16 cellular contexts compared by ENCODE assay signal in the genomic region with DNA sequence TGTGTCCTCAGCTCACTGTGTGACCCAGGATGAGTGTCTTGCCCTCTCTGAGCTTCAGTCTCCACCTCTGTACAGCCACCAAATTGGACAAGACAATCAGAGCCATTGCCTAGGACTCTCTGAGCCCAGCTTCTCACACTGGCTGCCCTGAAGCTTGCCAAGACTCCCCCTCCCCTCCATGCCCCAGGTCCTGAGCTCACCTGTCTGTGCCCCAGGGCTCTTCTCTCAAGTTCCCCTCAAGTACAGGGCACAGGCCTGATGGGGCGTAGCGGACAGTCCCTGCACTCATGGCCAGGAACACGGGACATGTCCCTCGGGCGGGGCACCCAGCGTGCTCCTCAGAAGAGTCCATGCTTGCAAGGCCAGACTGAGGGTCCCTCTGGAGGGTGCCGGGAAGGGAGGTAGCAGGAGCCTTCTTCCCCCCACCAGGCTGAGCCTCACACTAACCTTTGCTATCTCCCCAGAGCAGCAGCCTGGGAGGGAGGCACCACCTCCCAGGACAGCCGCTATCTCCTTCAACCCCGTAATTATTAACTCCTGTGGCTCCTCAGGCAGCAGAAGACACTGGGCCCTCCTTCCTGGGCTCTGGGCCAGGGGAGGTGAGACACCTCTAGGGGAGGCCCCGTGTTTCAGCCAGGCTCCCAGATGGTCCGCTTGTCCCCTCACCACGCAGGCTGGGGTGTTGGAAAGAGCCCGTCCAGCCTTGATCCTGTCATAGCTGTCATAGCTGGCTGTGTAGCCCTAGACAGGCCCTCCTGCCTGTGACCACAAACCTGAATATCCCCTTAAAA. TPM values are rescaled to one million over a fixed set of nuclear protein-coding genes. Genes with fewer than 3 reads are reported as not detected.
DNase-seq lines count a peak whose midpoint lies in the region; ATAC-seq, FAIRE-seq and TF ChIP-seq lines count a peak whose summit lies in the region.
"Had no signal": no experiment of that assay in that cellular context is flagged by ENCODE, and none has a peak within 500 bp of the region (broad histone marks: within the 10 kb centered on the region; RNA-seq: fewer than 3 reads in every experiment).

No MANE protein-coding gene starts in this region.

- H3K4me2 ChIP-seq in H1 (ENCODE audit: insufficient read depth in 1 of 2, low read depth in 2 of 2, low read length in 2 of 2): no peak overlapping the region

- H3K23me2 ChIP-seq in H1 (ENCODE audit: low read depth, low read length): peaks cover 7% of the 10 kb centered on the region; the same call in 1 of the 2 replicates

- no peak overlapping the region for H4K91ac ChIP-seq in H1 (replicated peaks; ENCODE audit: insufficient read length, low read length)

- intact Hi-C loops in activated T-helper 2 cell treated with anti-CD3 and anti-CD28 coated beads, Interferon-gamma antibody, Interleukin-2, Interleukin-4, amounts not matched to agents 10 μg/mL and 5 μg/mL and 100 μg/mL, durations not matched to agents 14 hours and 24 hours and 36 hours (cut with micrococcal nuclease): no loop called here

- H2BK120ac ChIP-seq in H1 (replicated peaks; ENCODE audit: low read depth, low read length): no peak overlapping the region

- peak overlapping the region; percentile 65; the same call in 1 of the 2 replicates for H2BK15ac ChIP-seq in H1 (ENCODE audit: low read length)

- H3K14ac ChIP-seq in H1 (ENCODE audit: insufficient read length): no peak overlapping the region

- peaks cover 0 to 28% (median 19%) of the 10 kb centered on the region in 4 experiments; a peak in 6 of 7 replicates for H3K27me3 ChIP-seq in H1 (replicated peaks in 1 of 4; ENCODE audit: control insufficient read depth in 3 of 4, extremely low read depth in 1 of 4, insufficient read depth in 3 of 4, low read length in 3 of 4)

- peak overlapping the region in 1 of 2 donors; percentile 14 for H3K27ac Mint-ChIP-seq in stimulated activated naive CD8-positive, alpha-beta T cell treated with anti-CD3 and anti-CD28 coated beads, Interleukin-15, amount 100 ng/mL, for 72 hours
- no peak overlapping the region for H3K27ac Mint-ChIP-seq in neural crest cell (ENCODE audit: unreplicated experiment)
- H3K27ac Mint-ChIP-seq in activated T-helper 2 cell treated with anti-CD3 and anti-CD28 coated beads, Interferon-gamma antibody, Interleukin-2, Interleukin-4, amounts not matched to agents 10 μg/mL and 5 μg/mL and 100 μg/mL, durations not matched to agents 14 hours and 24 hours and 36 hours: no peak overlapping the region
- H3K27ac Mint-ChIP-seq: activated CD4-positive, alpha-beta memory T cell treated with anti-CD3 and anti-CD28 coated beads, Interleukin-2, amount 10 ng/mL, durations not matched to agents 7 days and 5 days; activated naive CD8-positive, alpha-beta T cell had no signal

- H3K27ac ChIP-seq in H1 (ENCODE audit: low read depth, low read length): no peak overlapping the region
- H3K27ac ChIP-seq: upper lobe of right lung had no signal

- no peak overlapping the region for H3K4me3 ChIP-seq in H1 (ENCODE audit: extremely low read depth in 1 of 4, insufficient read depth in 2 of 4, low read depth in 3 of 4, low read length in 4 of 4)
- H3K4me3 ChIP-seq: upper lobe of right lung had no signal

- no peak overlapping the region; the same call in 1 of the 2 replicates for H3K18ac ChIP-seq in H1 (ENCODE audit: extremely low read depth, low read length)

- no peak overlapping the region for H3K56ac ChIP-seq in H1 (replicated peaks; ENCODE audit: insufficient read length, low read depth, low read length)

- no peak overlapping the region for H2AFZ ChIP-seq in H1 (ENCODE audit: low read length)

- CTCF ChIA-PET in H1 (lab: Charles Lee; ENCODE audit: partially characterized antibody): interaction anchor here (0.7 to 9.2 kb wide), 7 partner anchors 9 to 162 kb away, joined by 3 to 225 read pairs (median 7); no protein-coding TSS in a partner anchor

- peaks cover 6 to 31% (median 15%) of the 10 kb centered on the region in 4 experiments for H3K4me1 ChIP-seq in H1 (replicated peaks in 1 of 4; ENCODE audit: control insufficient read depth in 3 of 4, insufficient read depth in 4 of 4, low read length in 3 of 4)

- H2AK5ac ChIP-seq in H1 (ENCODE audit: low read depth, low read length): no peak overlapping the region

- H3K36me3 ChIP-seq in H1 (ENCODE audit: control insufficient read depth in 2 of 4, insufficient read depth in 4 of 4, low read length in 3 of 4): no peaks in the 10 kb centered on the region
- H3K36me3 ChIP-seq: upper lobe of right lung had no signal

- no peak overlapping the region for H3K4me3 Mint-ChIP-seq in stimulated activated naive CD8-positive, alpha-beta T cell treated with anti-CD3 and anti-CD28 coated beads, Interleukin-15, amount 100 ng/mL, for 72 hours
- peak overlapping the region; percentile 70 for H3K4me3 Mint-ChIP-seq in neural crest cell
- no peak overlapping the region for H3K4me3 Mint-ChIP-seq in activated T-helper 2 cell treated with anti-CD3 and anti-CD28 coated beads, Interferon-gamma antibody, Interleukin-2, Interleukin-4, amounts not matched to agents 10 μg/mL and 5 μg/mL and 100 μg/mL, durations not matched to agents 14 hours and 24 hours and 36 hours (ENCODE audit: low read depth)
- H3K4me3 Mint-ChIP-seq: activated CD4-positive, alpha-beta memory T cell treated with anti-CD3 and anti-CD28 coated beads, Interleukin-2, amount 10 ng/mL, durations not matched to agents 7 days and 5 days; activated naive CD8-positive, alpha-beta T cell had no signal

- no peak for TF ChIP-seq RAD21 in H1 (IDR thresholded peaks at IDR 0.05 in 1 of 2, conservative IDR thresholded peaks at IDR 0.05 in 1 of 2; ENCODE audit: low read depth in 2 of 2, low read length in 2 of 2)

- TF ChIP-seq EP300 in H1 (IDR thresholded peaks at IDR 0.05; ENCODE audit: borderline replicate concordance in 1 of 2, low read depth in 2 of 2, low read length in 2 of 2): no peak

- TF ChIP-seq CTCF in H1 (IDR thresholded peaks at IDR 0.05; ENCODE audit: control extremely low read depth in 1 of 3, insufficient read depth in 1 of 3, low read depth in 1 of 3, low read length in 3 of 3): no peak
- no peak for TF ChIP-seq CTCF in neural crest cell (conservative IDR thresholded peaks at IDR 0.05)

- peak overlapping the region; percentile 68; the same call in 1 of the 2 replicates for H2BK12ac ChIP-seq in H1 (ENCODE audit: low read depth, low read length)

- POLR2A ChIA-PET in H1 (lab: Charles Lee; ENCODE audit: partially characterized antibody): interaction anchor here (1.5 to 1.9 kb wide), 2 partner anchors 12 to 43 kb away, joined by 5 read pairs; no protein-coding TSS in a partner anchor

- no peak overlapping the region for H3K9ac ChIP-seq in H1 (replicated peaks in 1 of 4; ENCODE audit: extremely low read depth in 1 of 4, low read depth in 3 of 4, low read length in 3 of 4)

- no peaks in the 10 kb centered on the region for H4K20me1 ChIP-seq in H1 (replicated peaks in 1 of 2; ENCODE audit: control insufficient read depth in 1 of 2, insufficient read depth in 2 of 2, low read length in 2 of 2)

- H3K9me3 ChIP-seq in H1 (ENCODE audit: insufficient read depth in 2 of 2, low read depth in 1 of 2, low read length in 1 of 2): no peaks in the 10 kb centered on the region
- H3K9me3 ChIP-seq: upper lobe of right lung had no signal

- H3K4ac ChIP-seq in H1 (replicated peaks; ENCODE audit: insufficient read length, low read depth, low read length): no peak overlapping the region

- H3K27me3 Mint-ChIP-seq in stimulated activated naive CD8-positive, alpha-beta T cell treated with anti-CD3 and anti-CD28 coated beads, Interleukin-15, amount 100 ng/mL, for 72 hours: peaks cover 64% of the 10 kb centered on the region
- H3K27me3 Mint-ChIP-seq in neural crest cell (ENCODE audit: low read depth): peaks cover 52% of the 10 kb centered on the region
- peaks cover 43% of the 10 kb centered on the region for H3K27me3 Mint-ChIP-seq in activated T-helper 2 cell treated with anti-CD3 and anti-CD28 coated beads, Interferon-gamma antibody, Interleukin-2, Interleukin-4, amounts not matched to agents 10 μg/mL and 5 μg/mL and 100 μg/mL, durations not matched to agents 14 hours and 24 hours and 36 hours (ENCODE audit: low read depth)

- FAIRE-seq in H1 (lab: Jason Lieb, UNC): no peak
- FAIRE-seq: frontal cortex, G401.6 had no signal

- no peak for TF ChIP-seq POLR2A in H1 (IDR thresholded peaks at IDR 0.05; ENCODE audit: control extremely low read depth in 1 of 2, low read depth in 2 of 2, low read length in 2 of 2)

- H3K23ac ChIP-seq in H1 (ENCODE audit: insufficient read length): no peak overlapping the region

- peak; percentile 22 for ATAC-seq in stimulated activated naive CD8-positive, alpha-beta T cell treated with anti-CD3 and anti-CD28 coated beads, Interleukin-15, amount 100 ng/mL, for 72 hours
- ATAC-seq in stimulated activated naive CD8-positive, alpha-beta T cell treated with anti-CD3 and anti-CD28 coated beads, Interleukin-15, Interleukin-2, amounts not matched to agents 100 U/mL and 50 U/mL, for 24 hours: no peak
- ATAC-seq in GM21717 (IDR thresholded peaks at IDR 0.05; ENCODE audit: unreplicated experiment) (no peak), HG03045 (IDR thresholded peaks at IDR 0.05; ENCODE audit: unreplicated experiment) (no peak)
- ATAC-seq: upper lobe of right lung had no signal

- no peak overlapping the region for H2BK20ac ChIP-seq in H1 (ENCODE audit: low read length)

- no peak overlapping the region for H2BK5ac ChIP-seq in H1 (ENCODE audit: low read depth, low read length)

- H3K9me3 Mint-ChIP-seq in stimulated activated naive CD8-positive, alpha-beta T cell treated with anti-CD3 and anti-CD28 coated beads, Interleukin-15, amount 100 ng/mL, for 72 hours: no peaks in the 10 kb centered on the region
- H3K9me3 Mint-ChIP-seq in neural crest cell: no peaks in the 10 kb centered on the region
- H3K9me3 Mint-ChIP-seq in activated T-helper 2 cell treated with anti-CD3 and anti-CD28 coated beads, Interferon-gamma antibody, Interleukin-2, Interleukin-4, amounts not matched to agents 10 μg/mL and 5 μg/mL and 100 μg/mL, durations not matched to agents 14 hours and 24 hours and 36 hours: no peaks in the 10 kb centered on the region
- H3K9me3 Mint-ChIP-seq: activated CD4-positive, alpha-beta memory T cell treated with anti-CD3 and anti-CD28 coated beads, Interleukin-2, amount 10 ng/mL, durations not matched to agents 7 days and 5 days had no signal

- H4K5ac ChIP-seq in H1 (ENCODE audit: insufficient read length, low read depth, low read length): no peak overlapping the region

- H3K79me1 ChIP-seq in H1 (ENCODE audit: low read depth, low read length): no peaks in the 10 kb centered on the region

- 89% methylated on average over 12 of the region's 13 CpGs; no CpG with 5 or more reads in 1 of the 2 experiments for WGBS in H1 (ENCODE audit: extremely low coverage in 1 of 2, insufficient coverage in 1 of 2, insufficient read length in 1 of 2, insufficient replicate concordance in 2 of 2, low coverage in 1 of 2, low lambda C conversion rate in 2 of 2, missing lambda C conversion rate in 1 of 2), 2 experiments

- peak overlapping the region; percentile 64; the same call in 1 of the 2 replicates for H4K8ac ChIP-seq in H1 (ENCODE audit: extremely low read depth, insufficient read depth, low read length)

- no peaks in the 10 kb centered on the region for H3K36me3 Mint-ChIP-seq in neural crest cell (ENCODE audit: low read depth)
- H3K36me3 Mint-ChIP-seq in activated T-helper 2 cell treated with anti-CD3 and anti-CD28 coated beads, Interferon-gamma antibody, Interleukin-2, Interleukin-4, amounts not matched to agents 10 μg/mL and 5 μg/mL and 100 μg/mL, durations not matched to agents 14 hours and 24 hours and 36 hours (ENCODE audit: low read depth): no peaks in the 10 kb centered on the region
- H3K36me3 Mint-ChIP-seq: activated naive CD8-positive, alpha-beta T cell had no signal

- peaks cover 15% of the 10 kb centered on the region for H3K4me1 Mint-ChIP-seq in stimulated activated naive CD8-positive, alpha-beta T cell treated with anti-CD3 and anti-CD28 coated beads, Interleukin-15, amount 100 ng/mL, for 72 hours
- H3K4me1 Mint-ChIP-seq in neural crest cell: peaks cover 10% of the 10 kb centered on the region
- H3K4me1 Mint-ChIP-seq in activated T-helper 2 cell treated with anti-CD3 and anti-CD28 coated beads, Interferon-gamma antibody, Interleukin-2, Interleukin-4, amounts not matched to agents 10 μg/mL and 5 μg/mL and 100 μg/mL, durations not matched to agents 14 hours and 24 hours and 36 hours (ENCODE audit: low read depth): peaks cover 7% of the 10 kb centered on the region

- no peaks in the 10 kb centered on the region for H3K79me2 ChIP-seq in H1 (ENCODE audit: control insufficient read depth in 1 of 2, insufficient read depth in 2 of 2, low read length in 2 of 2)

- peak in 1 of 2 donors; percentile 6 for DNase-seq in stimulated activated naive CD8-positive, alpha-beta T cell treated with anti-CD3 and anti-CD28 coated beads, Interleukin-15, amount 100 ng/mL, for 72 hours
- DNase-seq in stimulated activated naive CD8-positive, alpha-beta T cell treated with anti-CD3 and anti-CD28 coated beads, Interleukin-15, Interleukin-2, amounts not matched to agents 100 U/mL and 50 U/mL, for 24 hours: no peak
- DNase-seq in H1 (ENCODE audit: low read depth in 1 of 2, low spot score in 2 of 2) (peak in 1 of 2 experiments; percentile 45), neural crest cell (ENCODE audit: low read depth, low spot score) (no peak), NCI-H128 (lab: John Stamatoyannopoulos, UW; ENCODE audit: unreplicated experiment) (no peak)
- no peak for DNase-seq in activated T-helper 2 cell treated with anti-CD3 and anti-CD28 coated beads, Interferon-gamma antibody, Interleukin-2, Interleukin-4, amounts not matched to agents 10 μg/mL and 5 μg/mL and 100 μg/mL, durations not matched to agents 14 hours and 24 hours and 36 hours (ENCODE audit: low spot score)
- DNase-seq: activated CD4-positive, alpha-beta memory T cell treated with anti-CD3 and anti-CD28 coated beads, Interleukin-2, amount 10 ng/mL, durations not matched to agents 7 days and 5 days; cortex of kidney; mammary epithelial cell; NCI-H1105 treated with DMSO at 0.1 percent for 48 hours; upper lobe of right lung had no signal

RNA-seq across cellular contexts. Expression of gene RAB3IL1, which starts 2.7 kb away (rescaled TPM):
- 5.7 and 6.8 TPM in 2 replicates for total RNA-seq in H1 (2021; fragmentation: NEBNext Ultra II Directional; extraction: Animal tissue kit (Norgen Biotek cat#: 25700))
- 7.9 and 10.8 TPM in 2 replicates for polyA plus RNA-seq in H1 (2011; rRNA removed)
- 7.0 TPM for polyA plus RNA-seq in H1 (2011; cell fraction: cytosol; rRNA removed)
- polyA plus RNA-seq in H1 (2011; cell fraction: nucleus; rRNA removed): 9.4 TPM
- polyA plus RNA-seq in H1 (2012, experiment 1 of 2): 5.8 to 13.8 TPM (median 7.0 TPM) in 4 replicates
- 62.0 TPM for polyA plus RNA-seq in H1 (2012, experiment 2 of 2)
- 4.5 TPM for polyA plus RNA-seq in H1 (2013, experiment 1 of 2)
- polyA plus RNA-seq in H1 (2013, experiment 2 of 2): 6.3 TPM
- polyA minus RNA-seq in H1 (2011; rRNA and poly(A)+ RNA removed): 3.0 and 3.2 TPM in 2 replicates
- 6.1 TPM for polyA minus RNA-seq in H1 (2011; cell fraction: cytosol; rRNA and poly(A)+ RNA removed)
- polyA minus RNA-seq in H1 (2011; cell fraction: nucleus; rRNA and poly(A)+ RNA removed): 4.5 TPM
- 1.0 and 3.4 TPM in 2 replicates for total RNA-seq in neural crest cell
- 0.09 TPM in 1 of 2 replicates, not detected in the other for total RNA-seq in activated T-helper 2 cell treated with anti-CD3 and anti-CD28 coated beads, Interferon-gamma antibody, Interleukin-2, Interleukin-4, amounts not matched to agents 10 μg/mL and 5 μg/mL and 100 μg/mL, durations not matched to agents 14 hours and 24 hours and 36 hours
- total RNA-seq: activated CD4-positive, alpha-beta memory T cell treated with anti-CD3 and anti-CD28 coated beads, Interleukin-2, amount 10 ng/mL, durations not matched to agents 7 days and 5 days had no signal

RNA-seq across cellular contexts. Expression of gene FADS3, which starts 28.7 kb away (rescaled TPM):
- total RNA-seq in H1 (2021; fragmentation: NEBNext Ultra II Directional; extraction: Animal tissue kit (Norgen Biotek cat#: 25700)): 40.2 and 43.8 TPM in 2 replicates
- 76.3 and 113 TPM in 2 replicates for polyA plus RNA-seq in H1 (2011; rRNA removed)
- polyA plus RNA-seq in H1 (2011; cell fraction: cytosol; rRNA removed): 75.7 TPM
- 349 TPM for polyA plus RNA-seq in H1 (2011; cell fraction: nucleus; rRNA removed)
- polyA plus RNA-seq in H1 (2012, experiment 1 of 2): 35.5 to 56.1 TPM (median 47.0 TPM) in 4 replicates
- 45.1 TPM for polyA plus RNA-seq in H1 (2012, experiment 2 of 2)
- 69.5 TPM for polyA plus RNA-seq in H1 (2013, experiment 1 of 2)
- polyA plus RNA-seq in H1 (2013, experiment 2 of 2): 71.8 TPM
- polyA minus RNA-seq in H1 (2011; rRNA and poly(A)+ RNA removed): 31.1 and 40.9 TPM in 2 replicates
- 34.5 TPM for polyA minus RNA-seq in H1 (2011; cell fraction: cytosol; rRNA and poly(A)+ RNA removed)
- 39.8 TPM for polyA minus RNA-seq in H1 (2011; cell fraction: nucleus; rRNA and poly(A)+ RNA removed)
- 13.6 and 17.0 TPM in 2 replicates for total RNA-seq in neural crest cell
- 22.1 and 24.1 TPM in 2 replicates for total RNA-seq in activated T-helper 2 cell treated with anti-CD3 and anti-CD28 coated beads, Interferon-gamma antibody, Interleukin-2, Interleukin-4, amounts not matched to agents 10 μg/mL and 5 μg/mL and 100 μg/mL, durations not matched to agents 14 hours and 24 hours and 36 hours

RNA-seq across cellular contexts. Expression of gene BEST1, which starts 30.1 kb away (rescaled TPM):
- 0.22 and 0.23 TPM in 2 replicates for total RNA-seq in H1 (2021; fragmentation: NEBNext Ultra II Directional; extraction: Animal tissue kit (Norgen Biotek cat#: 25700))
- 0.62 and 1.4 TPM in 2 replicates for polyA plus RNA-seq in H1 (2011; rRNA removed)
- 1.7 TPM for polyA plus RNA-seq in H1 (2011; cell fraction: cytosol; rRNA removed)
- 3.9 TPM for polyA plus RNA-seq in H1 (2011; cell fraction: nucleus; rRNA removed)
- polyA plus RNA-seq in H1 (2012, experiment 1 of 2): 0.43 to 0.91 TPM (median 0.72 TPM) in 4 replicates
- polyA plus RNA-seq in H1 (2012, experiment 2 of 2): 1.0 TPM
- polyA plus RNA-seq in H1 (2013, experiment 1 of 2): 0.08 TPM
- 0.09 TPM for polyA plus RNA-seq in H1 (2013, experiment 2 of 2)
- 0.95 and 1.1 TPM in 2 replicates for polyA minus RNA-seq in H1 (2011; rRNA and poly(A)+ RNA removed)
- polyA minus RNA-seq in H1 (2011; cell fraction: cytosol; rRNA and poly(A)+ RNA removed): 0.81 TPM
- 2.9 TPM for polyA minus RNA-seq in H1 (2011; cell fraction: nucleus; rRNA and poly(A)+ RNA removed)
- 0.52 and 0.96 TPM in 2 replicates for total RNA-seq in neural crest cell
- 0.09 TPM in 1 of 2 replicates, not detected in the other for total RNA-seq in activated T-helper 2 cell treated with anti-CD3 and anti-CD28 coated beads, Interferon-gamma antibody, Interleukin-2, Interleukin-4, amounts not matched to agents 10 μg/mL and 5 μg/mL and 100 μg/mL, durations not matched to agents 14 hours and 24 hours and 36 hours

RNA-seq across cellular contexts. Expression of gene FTH1, which starts 47.4 kb away (rescaled TPM):
- 1,461 and 1,535 TPM in 2 replicates for total RNA-seq in H1 (2021; fragmentation: NEBNext Ultra II Directional; extraction: Animal tissue kit (Norgen Biotek cat#: 25700))
- 895 and 1,153 TPM in 2 replicates for polyA plus RNA-seq in H1 (2011; rRNA removed)
- 859 TPM for polyA plus RNA-seq in H1 (2011; cell fraction: cytosol; rRNA removed)
- 858 TPM for polyA plus RNA-seq in H1 (2011; cell fraction: nucleus; rRNA removed)
- polyA plus RNA-seq in H1 (2012, experiment 1 of 2): 2,371 to 2,868 TPM (median 2,459 TPM) in 4 replicates
- polyA plus RNA-seq in H1 (2012, experiment 2 of 2): 3,437 TPM
- polyA plus RNA-seq in H1 (2013, experiment 1 of 2): 1,345 TPM
- 1,427 TPM for polyA plus RNA-seq in H1 (2013, experiment 2 of 2)
- polyA minus RNA-seq in H1 (2011; rRNA and poly(A)+ RNA removed): 388 and 391 TPM in 2 replicates
- 705 TPM for polyA minus RNA-seq in H1 (2011; cell fraction: cytosol; rRNA and poly(A)+ RNA removed)
- polyA minus RNA-seq in H1 (2011; cell fraction: nucleus; rRNA and poly(A)+ RNA removed): 403 TPM
- total RNA-seq in neural crest cell: 1,207 and 1,209 TPM in 2 replicates
- total RNA-seq in activated T-helper 2 cell treated with anti-CD3 and anti-CD28 coated beads, Interferon-gamma antibody, Interleukin-2, Interleukin-4, amounts not matched to agents 10 μg/mL and 5 μg/mL and 100 μg/mL, durations not matched to agents 14 hours and 24 hours and 36 hours: 568 and 585 TPM in 2 replicates
